ENCODE assay signal across 1 cellular context in the genomic region with DNA sequence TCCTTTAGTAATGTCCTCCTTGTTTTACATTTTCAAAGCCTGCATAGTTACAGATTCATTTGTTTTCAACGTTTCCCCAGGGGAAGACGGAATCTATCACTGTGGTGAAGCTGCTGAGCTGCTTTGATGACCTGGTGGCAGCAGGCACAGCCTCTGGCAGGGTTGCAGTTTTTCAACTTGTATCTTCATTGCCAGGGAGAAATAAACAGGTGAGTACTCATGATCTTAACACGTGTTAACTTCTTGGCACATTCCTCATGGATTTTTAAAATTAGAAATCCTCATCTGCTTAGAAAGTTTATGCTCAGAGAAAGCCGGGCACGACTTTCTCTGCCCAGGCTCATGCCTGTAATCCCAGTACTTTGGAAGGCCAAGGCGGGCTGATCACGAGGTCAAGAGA.
TF ChIP-seq lines count a peak whose summit lies in the region.

No MANE protein-coding gene starts in this region.

TF ChIP-seq in GM23338, 12 proteins besides CTCF, POLR2A, EP300 and RAD21 (continued from another document):
- TF ChIP-seq, protein P1, sequence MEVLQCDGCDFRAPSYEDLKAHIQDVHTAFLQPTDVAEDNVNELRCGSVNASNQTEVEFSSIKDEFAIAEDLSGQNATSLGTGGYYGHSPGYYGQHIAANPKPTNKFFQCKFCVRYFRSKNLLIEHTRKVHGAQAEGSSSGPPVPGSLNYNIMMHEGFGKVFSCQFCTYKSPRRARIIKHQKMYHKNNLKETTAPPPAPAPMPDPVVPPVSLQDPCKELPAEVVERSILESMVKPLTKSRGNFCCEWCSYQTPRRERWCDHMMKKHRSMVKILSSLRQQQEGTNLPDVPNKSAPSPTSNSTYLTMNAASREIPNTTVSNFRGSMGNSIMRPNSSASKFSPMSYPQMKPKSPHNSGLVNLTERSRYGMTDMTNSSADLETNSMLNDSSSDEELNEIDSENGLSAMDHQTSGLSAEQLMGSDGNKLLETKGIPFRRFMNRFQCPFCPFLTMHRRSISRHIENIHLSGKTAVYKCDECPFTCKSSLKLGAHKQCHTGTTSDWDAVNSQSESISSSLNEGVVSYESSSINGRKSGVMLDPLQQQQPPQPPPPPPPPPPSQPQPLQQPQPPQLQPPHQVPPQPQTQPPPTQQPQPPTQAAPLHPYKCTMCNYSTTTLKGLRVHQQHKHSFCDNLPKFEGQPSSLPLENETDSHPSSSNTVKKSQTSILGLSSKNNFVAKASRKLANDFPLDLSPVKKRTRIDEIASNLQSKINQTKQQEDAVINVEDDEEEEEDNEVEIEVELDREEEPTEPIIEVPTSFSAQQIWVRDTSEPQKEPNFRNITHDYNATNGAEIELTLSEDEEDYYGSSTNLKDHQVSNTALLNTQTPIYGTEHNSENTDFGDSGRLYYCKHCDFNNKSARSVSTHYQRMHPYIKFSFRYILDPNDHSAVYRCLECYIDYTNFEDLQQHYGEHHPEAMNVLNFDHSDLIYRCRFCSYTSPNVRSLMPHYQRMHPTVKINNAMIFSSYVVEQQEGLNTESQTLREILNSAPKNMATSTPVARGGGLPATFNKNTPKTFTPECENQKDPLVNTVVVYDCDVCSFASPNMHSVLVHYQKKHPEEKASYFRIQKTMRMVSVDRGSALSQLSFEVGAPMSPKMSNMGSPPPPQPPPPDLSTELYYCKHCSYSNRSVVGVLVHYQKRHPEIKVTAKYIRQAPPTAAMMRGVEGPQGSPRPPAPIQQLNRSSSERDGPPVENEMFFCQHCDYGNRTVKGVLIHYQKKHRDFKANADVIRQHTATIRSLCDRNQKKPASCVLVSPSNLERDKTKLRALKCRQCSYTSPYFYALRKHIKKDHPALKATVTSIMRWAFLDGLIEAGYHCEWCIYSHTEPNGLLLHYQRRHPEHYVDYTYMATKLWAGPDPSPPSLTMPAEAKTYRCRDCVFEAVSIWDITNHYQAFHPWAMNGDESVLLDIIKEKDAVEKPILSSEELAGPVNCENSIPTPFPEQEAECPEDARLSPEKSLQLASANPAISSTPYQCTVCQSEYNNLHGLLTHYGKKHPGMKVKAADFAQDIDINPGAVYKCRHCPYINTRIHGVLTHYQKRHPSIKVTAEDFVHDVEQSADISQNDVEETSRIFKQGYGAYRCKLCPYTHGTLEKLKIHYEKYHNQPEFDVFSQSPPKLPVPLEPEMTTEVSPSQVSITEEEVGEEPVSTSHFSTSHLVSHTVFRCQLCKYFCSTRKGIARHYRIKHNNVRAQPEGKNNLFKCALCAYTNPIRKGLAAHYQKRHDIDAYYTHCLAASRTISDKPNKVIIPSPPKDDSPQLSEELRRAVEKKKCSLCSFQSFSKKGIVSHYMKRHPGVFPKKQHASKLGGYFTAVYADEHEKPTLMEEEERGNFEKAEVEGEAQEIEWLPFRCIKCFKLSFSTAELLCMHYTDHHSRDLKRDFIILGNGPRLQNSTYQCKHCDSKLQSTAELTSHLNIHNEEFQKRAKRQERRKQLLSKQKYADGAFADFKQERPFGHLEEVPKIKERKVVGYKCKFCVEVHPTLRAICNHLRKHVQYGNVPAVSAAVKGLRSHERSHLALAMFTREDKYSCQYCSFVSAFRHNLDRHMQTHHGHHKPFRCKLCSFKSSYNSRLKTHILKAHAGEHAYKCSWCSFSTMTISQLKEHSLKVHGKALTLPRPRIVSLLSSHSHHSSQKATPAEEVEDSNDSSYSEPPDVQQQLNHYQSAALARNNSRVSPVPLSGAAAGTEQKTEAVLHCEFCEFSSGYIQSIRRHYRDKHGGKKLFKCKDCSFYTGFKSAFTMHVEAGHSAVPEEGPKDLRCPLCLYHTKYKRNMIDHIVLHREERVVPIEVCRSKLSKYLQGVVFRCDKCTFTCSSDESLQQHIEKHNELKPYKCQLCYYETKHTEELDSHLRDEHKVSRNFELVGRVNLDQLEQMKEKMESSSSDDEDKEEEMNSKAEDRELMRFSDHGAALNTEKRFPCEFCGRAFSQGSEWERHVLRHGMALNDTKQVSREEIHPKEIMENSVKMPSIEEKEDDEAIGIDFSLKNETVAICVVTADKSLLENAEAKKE (CRISPR knock-in tag; IDR thresholded peaks at IDR 0.05), result no peak
TF ChIP-seq in GM23338: peak in this region for 0.
